ENCODE assay signal across 17 cellular contexts in the genomic region with DNA sequence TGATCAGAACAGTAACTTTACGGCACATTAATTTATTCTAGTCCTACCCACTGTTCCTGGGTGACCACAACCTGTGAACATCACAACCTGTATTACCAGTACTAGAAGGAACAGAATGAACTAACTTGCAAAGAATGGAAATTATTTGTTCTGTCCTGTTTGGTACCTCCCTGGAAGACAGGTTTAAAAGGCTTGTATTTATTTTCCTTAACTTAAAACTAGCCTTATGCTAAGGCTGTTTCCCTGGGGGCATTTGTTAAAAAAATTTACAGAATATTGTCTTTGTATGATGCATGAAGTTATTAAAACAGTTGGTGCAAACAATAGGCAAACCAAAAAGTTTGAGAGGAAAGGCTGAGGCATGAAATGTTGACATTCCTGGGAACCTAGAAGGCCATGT.
DNase-seq lines count a peak whose midpoint lies in the region; ATAC-seq, FAIRE-seq and TF ChIP-seq lines count a peak whose summit lies in the region.
"Had no signal": no experiment of that assay in that cellular context is flagged by ENCODE, and none has a peak within 500 bp of the region (broad histone marks: within the 10 kb centered on the region; RNA-seq: fewer than 3 reads in every experiment).

No MANE protein-coding gene starts in this region.

- H3K23ac ChIP-seq in mesenchymal stem cell (ENCODE audit: low read length in 2 of 2), result no peak overlapping the region

- H3K27ac Mint-ChIP-seq in activated T-cell treated with anti-CD3 and anti-CD28 coated beads, Interleukin-2, amount 50 U/mL, for 72 hours, result peak overlapping the region; percentile 33
- peak overlapping the region; percentile 70 for H3K27ac Mint-ChIP-seq in type B pancreatic cell
- H3K27ac Mint-ChIP-seq: CD4-positive, alpha-beta memory T cell; H9 had no signal

- H3K4me1 ChIP-seq in mesenchymal stem cell (ENCODE audit: control insufficient read depth, insufficient read depth, low read depth, low read length), result no peaks in the 10 kb centered on the region
- H3K4me1 ChIP-seq: BLaER1 had no signal

- no peak overlapping the region for H3K18ac ChIP-seq in mesenchymal stem cell (ENCODE audit: low read depth in 1 of 2, low read length in 2 of 2)

- H3K36me3 ChIP-seq in bronchial epithelial cell (ENCODE audit: control insufficient read depth, insufficient read depth, low read length) (no peaks in the 10 kb centered on the region), mesenchymal stem cell (ENCODE audit: control insufficient read depth in 1 of 2, insufficient read depth in 2 of 2, low read depth in 1 of 2, low read length in 2 of 2) (peaks cover 3 to 9% of the 10 kb centered on the region in 2 experiments)

- H3K4me3 Mint-ChIP-seq in activated T-cell treated with anti-CD3 and anti-CD28 coated beads, Interleukin-2, amount 50 U/mL, for 72 hours, result no peak overlapping the region
- H3K4me3 Mint-ChIP-seq in type B pancreatic cell, result no peak overlapping the region
- H3K4me3 Mint-ChIP-seq: CD14-positive monocyte; CD4-positive, alpha-beta memory T cell; H9 had no signal

- no peak overlapping the region for H3K27ac ChIP-seq in mesenchymal stem cell (ENCODE audit: low read length, poor library complexity, severe bottlenecking)
- H3K27ac ChIP-seq: BLaER1 had no signal

- no peak overlapping the region for H2AK5ac ChIP-seq in mesenchymal stem cell (ENCODE audit: low read length, severe bottlenecking)

- no peaks in the 10 kb centered on the region for H3K4me1 Mint-ChIP-seq in activated T-cell treated with anti-CD3 and anti-CD28 coated beads, Interleukin-2, amount 50 U/mL, for 72 hours (ENCODE audit: low read depth)
- no peaks in the 10 kb centered on the region for H3K4me1 Mint-ChIP-seq in type B pancreatic cell (ENCODE audit: unreplicated experiment)
- H3K4me1 Mint-ChIP-seq: CD14-positive monocyte had no signal

- H4K91ac ChIP-seq in mesenchymal stem cell (ENCODE audit: low read length), result no peak overlapping the region

- H3K9ac ChIP-seq in mesenchymal stem cell (ENCODE audit: low read length), result no peak overlapping the region
- H3K9ac ChIP-seq: BLaER1 had no signal

- peaks cover 2% of the 10 kb centered on the region for H3K79me1 ChIP-seq in mesenchymal stem cell (replicated peaks; ENCODE audit: low read length, poor library complexity, severe bottlenecking)

- H2BK5ac ChIP-seq in mesenchymal stem cell (ENCODE audit: low read depth, low read length, poor library complexity, severe bottlenecking), result no peak overlapping the region

- TF ChIP-seq CTCF in bronchial epithelial cell (IDR thresholded peaks at IDR 0.05; ENCODE audit: insufficient read depth, low read length, severe bottlenecking), result no peak
- no peak for TF ChIP-seq CTCF in type B pancreatic cell (conservative IDR thresholded peaks at IDR 0.05)
- no peak for TF ChIP-seq CTCF in foreskin fibroblast (IDR thresholded peaks at IDR 0.05; ENCODE audit: low read depth, low read length)

- H3K14ac ChIP-seq in mesenchymal stem cell (ENCODE audit: low read length in 2 of 2), result no peak overlapping the region

- no peak overlapping the region for H4K8ac ChIP-seq in mesenchymal stem cell (ENCODE audit: low read length)

- H3K4me3 ChIP-seq in bronchial epithelial cell (ENCODE audit: low read depth, low read length) (no peak overlapping the region), mesenchymal stem cell (ENCODE audit: insufficient read depth in 1 of 2, low read depth in 1 of 2, low read length in 2 of 2) (no peak overlapping the region), foreskin fibroblast (ENCODE audit: low read depth in 1 of 2, low read length in 2 of 2) (no peak overlapping the region)
- H3K4me3 ChIP-seq: BLaER1 had no signal

- H2BK12ac ChIP-seq in mesenchymal stem cell (ENCODE audit: low read length in 2 of 2), result no peak overlapping the region

- no peak overlapping the region for H2BK120ac ChIP-seq in mesenchymal stem cell (ENCODE audit: low read depth, low read length)

- 100% methylated on average over 1 of the region's 1 CpG for WGBS in mesenchymal stem cell

- peaks cover 58% of the 10 kb centered on the region for H3K9me3 ChIP-seq in mesenchymal stem cell (ENCODE audit: control insufficient read depth, low read length)

- DNase-seq in activated T-cell treated with anti-CD3 and anti-CD28 coated beads, Interleukin-2, amount 50 U/mL, for 72 hours, result no peak
- no peak for DNase-seq in activated T-cell treated with anti-CD3 and anti-CD28 coated beads, Interleukin-2, amount 50 U/mL, for 48 hours
- DNase-seq in bronchial epithelial cell (ENCODE audit: low read depth) (peak; percentile 55), type B pancreatic cell (ENCODE audit: extremely low spot score, unreplicated experiment) (no peak), mesenchymal stem cell (no peak), foreskin fibroblast (no peak)
- DNase-seq: 8988T; Calu3; CD4-positive, alpha-beta memory T cell; DMS79 treated with DMSO at 0.1 percent for 48 hours; GF-D8; GOT3; H9 had no signal

- H2AFZ ChIP-seq in mesenchymal stem cell (ENCODE audit: low read depth, low read length), result no peak overlapping the region

- H3K4ac ChIP-seq in mesenchymal stem cell (ENCODE audit: low read depth in 1 of 2, low read length in 2 of 2), result no peak overlapping the region

- no peak overlapping the region for H2BK15ac ChIP-seq in mesenchymal stem cell (ENCODE audit: low read depth, poor library complexity, severe bottlenecking)

- H3K27me3 Mint-ChIP-seq in activated T-cell treated with anti-CD3 and anti-CD28 coated beads, Interleukin-2, amount 50 U/mL, for 72 hours (ENCODE audit: low read depth), result no peaks in the 10 kb centered on the region
- H3K27me3 Mint-ChIP-seq in type B pancreatic cell, result no peaks in the 10 kb centered on the region
- H3K27me3 Mint-ChIP-seq: CD4-positive, alpha-beta memory T cell had no signal

- no peak for FAIRE-seq in bronchial epithelial cell (lab: Jason Lieb, UNC)

- no peak overlapping the region for H3K4me2 ChIP-seq in mesenchymal stem cell (ENCODE audit: low read length, poor library complexity, severe bottlenecking)
- H3K4me2 ChIP-seq: BLaER1 had no signal

- ATAC-seq in activated T-cell treated with anti-CD3 and anti-CD28 coated beads, Interleukin-2, amount 50 U/mL, for 72 hours (replicated peaks in 1 of 2), result no peak
- ATAC-seq in esophagus mucosa (peak; percentile 95), GM19035 (IDR thresholded peaks at IDR 0.05; ENCODE audit: unreplicated experiment) (no peak)

- peaks cover 11 to 18% of the 10 kb centered on the region in 2 donors for H3K36me3 Mint-ChIP-seq in activated T-cell treated with anti-CD3 and anti-CD28 coated beads, Interleukin-2, amount 50 U/mL, for 72 hours (ENCODE audit: insufficient read depth in 2 of 2)
- H3K36me3 Mint-ChIP-seq in type B pancreatic cell, result peaks cover 23% of the 10 kb centered on the region

- H3K27me3 ChIP-seq in bronchial epithelial cell (ENCODE audit: control insufficient read depth, insufficient read depth, low read length) (no peaks in the 10 kb centered on the region), mesenchymal stem cell (ENCODE audit: control insufficient read depth in 1 of 2, insufficient read depth in 1 of 2, low read length in 2 of 2) (no peaks in the 10 kb centered on the region)
- H3K27me3 ChIP-seq: BLaER1 had no signal

- H3K9me3 Mint-ChIP-seq in activated T-cell treated with anti-CD3 and anti-CD28 coated beads, Interleukin-2, amount 50 U/mL, for 72 hours, result peaks cover 8 to 13% of the 10 kb centered on the region in 2 donors
- H3K9me3 Mint-ChIP-seq in type B pancreatic cell, result peaks cover 16% of the 10 kb centered on the region
